ENCODE assay signal across 11 cellular contexts in genomic region chr20:58127731-58128130, GRCh38.
DNase-seq lines count a peak whose midpoint lies in the region; ATAC-seq, FAIRE-seq and TF ChIP-seq lines count a peak whose summit lies in the region.
"Had no signal": no experiment of that assay in that cellular context is flagged by ENCODE, and none has a peak within 500 bp of the region (broad histone marks: within the 10 kb centered on the region; RNA-seq: fewer than 3 reads in every experiment).

No MANE protein-coding gene starts in this region.

- H3K27me3 ChIP-seq in osteoblast (ENCODE audit: insufficient read depth, low read length), result peaks cover 12% of the 10 kb centered on the region

- no peaks in the 10 kb centered on the region for H4K20me1 ChIP-seq in osteoblast (ENCODE audit: insufficient read depth, low read length)

- peaks cover 47% of the 10 kb centered on the region for H3K27me3 Mint-ChIP-seq in stimulated activated memory B cell treated with anti-CD40 and anti-IgM and Interleukin-4, amounts not matched to agents 10 μg/mL and 1 μg/mL and 100 μg/mL, for 72 hours

- H3K36me3 Mint-ChIP-seq in stimulated activated memory B cell treated with anti-CD40 and anti-IgM and Interleukin-4, amounts not matched to agents 10 μg/mL and 1 μg/mL and 100 μg/mL, for 72 hours, result no peaks in the 10 kb centered on the region

- peaks cover 21% of the 10 kb centered on the region for H3K9me3 Mint-ChIP-seq in stimulated activated memory B cell treated with anti-CD40 and anti-IgM and Interleukin-4, amounts not matched to agents 10 μg/mL and 1 μg/mL and 100 μg/mL, for 72 hours

- FAIRE-seq in urothelium cell line (lab: Jason Lieb, UNC), result peak; percentile 99
- FAIRE-seq: GM18507 had no signal

- H3K27ac Mint-ChIP-seq in stimulated activated memory B cell treated with anti-CD40 and anti-IgM and Interleukin-4, amounts not matched to agents 10 μg/mL and 1 μg/mL and 100 μg/mL, for 72 hours, result no peak overlapping the region
- H3K27ac Mint-ChIP-seq: activated naive CD8-positive, alpha-beta T cell had no signal

- no peak overlapping the region for H3K4me3 ChIP-seq in fibroblast of villous mesenchyme (ENCODE audit: low read depth, low read length)
- H3K4me3 ChIP-seq in osteoblast (ENCODE audit: insufficient read depth, low read length), result no peak overlapping the region

- DNase-seq in stimulated activated CD4-positive, alpha-beta T cell treated with anti-CD3 and anti-CD28 coated beads, Interleukin-15, amount 100 ng/mL, for 24 hours, result peak; percentile 28
- DNase-seq in stimulated activated CD4-positive, alpha-beta T cell treated with anti-CD3 and anti-CD28 coated beads, Interleukin-4, amount 100 ng/mL, for 24 hours, result no peak
- DNase-seq in SW480 (ENCODE audit: low spot score) (peak; percentile 100), fibroblast of villous mesenchyme (ENCODE audit: low read depth) (peak; percentile 3), urothelium cell line (ENCODE audit: low spot score) (peak; percentile 97), osteoblast (ENCODE audit: insufficient read length, low spot score, missing footprints) (no peak)
- DNase-seq: WERI-Rb-1 had no signal

- peaks cover 3% of the 10 kb centered on the region for H3K9me3 ChIP-seq in osteoblast (ENCODE audit: low read depth, low read length)

- no peaks in the 10 kb centered on the region for H3K79me2 ChIP-seq in osteoblast (ENCODE audit: insufficient read depth, low read length)

- no peak for ATAC-seq in stimulated activated memory B cell treated with anti-CD40 and anti-IgM and Interleukin-4, amounts not matched to agents 10 μg/mL and 1 μg/mL and 100 μg/mL, for 72 hours
- ATAC-seq in HG03280 (IDR thresholded peaks at IDR 0.05; ENCODE audit: unreplicated experiment), result no peak

- TF ChIP-seq CTCF in fibroblast of villous mesenchyme (IDR thresholded peaks at IDR 0.05; ENCODE audit: insufficient read depth, low read depth, low read length) (no peak), osteoblast (IDR thresholded peaks at IDR 0.05; ENCODE audit: extremely low read depth, low read depth, low read length) (no peak)

- no peaks in the 10 kb centered on the region for H3K4me1 Mint-ChIP-seq in stimulated activated memory B cell treated with anti-CD40 and anti-IgM and Interleukin-4, amounts not matched to agents 10 μg/mL and 1 μg/mL and 100 μg/mL, for 72 hours

- H3K4me3 Mint-ChIP-seq in stimulated activated memory B cell treated with anti-CD40 and anti-IgM and Interleukin-4, amounts not matched to agents 10 μg/mL and 1 μg/mL and 100 μg/mL, for 72 hours, result no peak overlapping the region
- H3K4me3 Mint-ChIP-seq: activated naive CD8-positive, alpha-beta T cell had no signal

- peaks cover 21% of the 10 kb centered on the region for H3K4me1 ChIP-seq in osteoblast (ENCODE audit: insufficient read depth, low read length)

- no peaks in the 10 kb centered on the region for H3K36me3 ChIP-seq in osteoblast (ENCODE audit: insufficient read depth, low read length)
- H3K36me3 ChIP-seq: WERI-Rb-1 had no signal

- no peak overlapping the region for H3K4me2 ChIP-seq in osteoblast (ENCODE audit: insufficient read depth, low read length)

- H3K27ac ChIP-seq in osteoblast (ENCODE audit: low read depth, low read length), result no peak overlapping the region
- H3K27ac ChIP-seq: WERI-Rb-1 had no signal

- no peak overlapping the region for H2AFZ ChIP-seq in osteoblast (ENCODE audit: low read length)

Comparison
In these comparisons a context has a peak if more than half of its experiments do, and no peak if none do; other contexts are left out.
1. DNase-seq: peak in stimulated activated CD4-positive, alpha-beta T cell treated with anti-CD3 and anti-CD28 coated beads, Interleukin-15, amount 100 ng/mL, for 24 hours (single experiment), SW480 (single experiment), fibroblast of villous mesenchyme (single experiment) and urothelium cell line (single experiment); none in stimulated activated CD4-positive, alpha-beta T cell treated with anti-CD3 and anti-CD28 coated beads, Interleukin-4, amount 100 ng/mL, for 24 hours (single experiment) and osteoblast (single experiment).